In genomic region chr9:120692901-120693573, GRCh38 we compare ENCODE assay signal across 10 cellular contexts. TPM values are rescaled to one million over a fixed set of nuclear protein-coding genes. Genes with fewer than 3 reads are reported as not detected.
A peak's percentile ranks its signal among the peaks of the same experiment; 100 is the strongest.
DNase-seq lines count a peak whose midpoint lies in the region; ATAC-seq, FAIRE-seq and TF ChIP-seq lines count a peak whose summit lies in the region.
"Had no signal": no experiment of that assay in that cellular context is flagged by ENCODE, and none has a peak within 500 bp of the region (broad histone marks: within the 10 kb centered on the region; RNA-seq: fewer than 3 reads in every experiment).

No MANE protein-coding gene starts in this region.

- H3K27me3 ChIP-seq in left ventricle myocardium inferior (ENCODE audit: low read depth) (no peaks in the 10 kb centered on the region), subcutaneous abdominal adipose tissue (ENCODE audit: control insufficient read depth in 5 of 5, insufficient read depth in 4 of 5, low read length in 5 of 5) (no peaks in the 10 kb centered on the region)

- ATAC-seq in Right ventricle myocardium inferior (peak; percentile 42), HG03432 (IDR thresholded peaks at IDR 0.05; ENCODE audit: unreplicated experiment) (peak; percentile 67)

- no peak for DNase-seq in Right ventricle myocardium inferior (ENCODE audit: missing footprints)
- DNase-seq in left ventricle myocardium inferior = no peak
- DNase-seq in astrocyte of the spinal cord (ENCODE audit: low read depth, low spot score) = peak; percentile 45
- no peak for DNase-seq in NCI-H524 (lab: John Stamatoyannopoulos, UW)
- no peak for DNase-seq in H54 (ENCODE audit: insufficient read length, low spot score)
- no peak for DNase-seq in frontal cortex (ENCODE audit: low spot score in 2 of 2)
- DNase-seq: effector CD4-positive, alpha-beta T cell had no signal

- H3K27ac ChIP-seq in left ventricle myocardium inferior (replicated peaks) (no peak overlapping the region), subcutaneous abdominal adipose tissue (ENCODE audit: low read depth, low read length) (peak overlapping the region; percentile 43)
- H3K27ac ChIP-seq: thoracic aorta had no signal

- H3K36me3 ChIP-seq in left ventricle myocardium inferior (no peaks in the 10 kb centered on the region), subcutaneous abdominal adipose tissue (ENCODE audit: control insufficient read depth in 5 of 5, insufficient read depth in 5 of 5, low read length in 5 of 5) (no peaks in the 10 kb centered on the region)
- H3K36me3 ChIP-seq: thoracic aorta had no signal

- intact Hi-C loops in Right ventricle myocardium inferior (cut with DNase I) (no loop called here), left ventricle myocardium inferior (cut with micrococcal nuclease) (no loop called here)

- FAIRE-seq in H54 (lab: Jason Lieb, UNC) (no peak), frontal cortex (lab: Jason Lieb, UNC) (no peak)

- no peak for TF ChIP-seq CTCF in left ventricle myocardium inferior (IDR thresholded peaks at IDR 0.05; ENCODE audit: borderline replicate concordance)
- no peak for TF ChIP-seq CTCF in astrocyte of the spinal cord (IDR thresholded peaks at IDR 0.05; ENCODE audit: low read depth, low read length)

- H3K9ac ChIP-seq in subcutaneous abdominal adipose tissue (ENCODE audit: low read length in 5 of 5) = no peak overlapping the region

- H3K4me1 ChIP-seq in left ventricle myocardium inferior = peaks cover 27% of the 10 kb centered on the region
- peaks cover 0 to 11% (median 11%) of the 10 kb centered on the region in 5 donors for H3K4me1 ChIP-seq in subcutaneous abdominal adipose tissue (ENCODE audit: control insufficient read depth in 5 of 5, insufficient read depth in 5 of 5, low read length in 5 of 5)

- H3K9me3 ChIP-seq in left ventricle myocardium inferior (replicated peaks) (no peaks in the 10 kb centered on the region), subcutaneous abdominal adipose tissue (ENCODE audit: control insufficient read depth in 5 of 5, low read length in 5 of 5) (no peaks in the 10 kb centered on the region)
- H3K9me3 ChIP-seq: thoracic aorta had no signal

- in situ Hi-C loops in astrocyte of the spinal cord (cut with HindIII; ENCODE audit: low sequenced_read_pairs) = no loop called here

- H3K4me3 ChIP-seq in left ventricle myocardium inferior (no peak overlapping the region), astrocyte of the spinal cord (ENCODE audit: low read depth, low read length) (no peak overlapping the region), subcutaneous abdominal adipose tissue (ENCODE audit: low read depth in 1 of 5, low read length in 5 of 5) (no peak overlapping the region)
- H3K4me3 ChIP-seq: thoracic aorta had no signal

- no peak for TF ChIP-seq POLR2A in H54 (IDR thresholded peaks at IDR 0.05; ENCODE audit: low read depth, low read length)

RNA-seq across cellular contexts. Expression of gene MEGF9, which starts 21.2 kb away (rescaled TPM):
- 25.2 TPM for total RNA-seq in Right ventricle myocardium inferior
- 5.1 TPM for total RNA-seq in left ventricle myocardium inferior
- 59.5 TPM for total RNA-seq in frontal cortex
